ENCODE assay signal across 16 cellular contexts in the genomic region with DNA sequence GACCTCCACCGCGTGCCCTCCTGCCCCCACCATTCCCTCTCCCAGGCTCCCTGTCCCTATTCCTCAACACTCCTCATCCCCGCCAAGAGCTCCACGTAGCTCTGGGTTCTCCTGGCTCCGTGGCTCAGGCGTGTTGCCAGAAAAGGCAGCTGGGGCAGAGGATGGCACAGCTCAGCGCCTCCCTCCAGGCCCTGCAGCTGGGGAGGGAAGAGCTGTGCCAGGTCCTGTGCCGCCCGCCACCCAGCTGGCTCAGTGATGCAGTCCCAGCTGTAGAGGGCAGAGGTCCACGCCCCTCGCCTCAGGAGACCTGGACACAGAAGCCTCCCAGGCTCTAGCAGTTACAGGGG. TPM values are rescaled to one million over a fixed set of nuclear protein-coding genes. Genes with fewer than 3 reads are reported as not detected.
DNase-seq lines count a peak whose midpoint lies in the region; ATAC-seq and TF ChIP-seq lines count a peak whose summit lies in the region.
"Had no signal": no experiment of that assay in that cellular context is flagged by ENCODE, and none has a peak within 500 bp of the region (broad histone marks: within the 10 kb centered on the region; RNA-seq: fewer than 3 reads in every experiment).

No MANE protein-coding gene starts in this region.

- H3K9me3 ChIP-seq in upper lobe of left lung: no peaks in the 10 kb centered on the region

- ATAC-seq in left lobe of liver: peak; percentile 68
- ATAC-seq in GM21529 (IDR thresholded peaks at IDR 0.05; ENCODE audit: unreplicated experiment): no peak
- ATAC-seq in upper lobe of left lung (ENCODE audit: low FRiP score in 2 of 2): no peak
- no peak for ATAC-seq in HG02973 (IDR thresholded peaks at IDR 0.05; ENCODE audit: unreplicated experiment)
- ATAC-seq: HCT116 had no signal

- H3K27ac ChIP-seq in caudate nucleus (ENCODE audit: low read depth, low read length): peak overlapping the region; percentile 91
- H3K27ac ChIP-seq in substantia nigra (ENCODE audit: low read depth, low read length, poor library complexity, severe bottlenecking): peak overlapping the region; percentile 97
- H3K27ac ChIP-seq in upper lobe of left lung: no peak overlapping the region

- TF ChIP-seq CTCF in upper lobe of left lung (IDR thresholded peaks at IDR 0.05): no peak

- H3K4me1 ChIP-seq in upper lobe of left lung: peaks cover 22 to 37% (median 34%) of the 10 kb centered on the region in 4 donors

- DNase-seq in NCI-H1092 (lab: John Stamatoyannopoulos, UW) (peak; percentile 82), caudate nucleus (lab: John Stamatoyannopoulos, UW) (peak in 60 of 61 donors; percentile 22 to 97 (median 90)), left lobe of liver (ENCODE audit: low spot score) (peak; percentile 91), substantia nigra (lab: John Stamatoyannopoulos, UW) (peak; percentile 50 to 99 (median 93)), GM03348 (ENCODE audit: low spot score) (no peak), upper lobe of left lung (no peak)
- DNase-seq: activated B cell treated with CpG ODN at 0.5 μM for 24 hours, cortex of kidney, Kasumi-1, NCI-H526, SIG-M5 had no signal

- H3K27me3 ChIP-seq in upper lobe of left lung: no peaks in the 10 kb centered on the region

- TF ChIP-seq EP300 in upper lobe of left lung (IDR thresholded peaks at IDR 0.05): no peak

- no peak overlapping the region for H3K4me3 ChIP-seq in upper lobe of left lung

- WGBS in upper lobe of left lung, 2 donors: 87 to 92% methylated on average over 9 to 11 of the region's 11 CpGs

- H3K36me3 ChIP-seq in upper lobe of left lung: peaks cover 15 to 52% (median 44%) of the 10 kb centered on the region in 4 donors

- TF ChIP-seq POLR2A in upper lobe of left lung (IDR thresholded peaks at IDR 0.05): no peak

RNA-seq across cellular contexts. Expression of gene ARHGAP1, which starts 4.2 kb away (rescaled TPM):
- 29.3 TPM for total RNA-seq in left lobe of liver
- total RNA-seq in upper lobe of left lung: 10 to 100 TPM; 33.8 to 81.8 (median 50.7) TPM

RNA-seq across cellular contexts. Expression of gene ZNF408, which starts 4.6 kb away (rescaled TPM):
- 9.4 TPM for total RNA-seq in left lobe of liver
- 10 to 100 TPM in 3 of 6 donors, 1 to 10 TPM in 3; 5.3 to 17.2 (median 10.5) TPM for total RNA-seq in upper lobe of left lung

RNA-seq across cellular contexts. Expression of gene F2, which starts 22.8 kb away (rescaled TPM):
- total RNA-seq in left lobe of liver (1,408 TPM), upper lobe of left lung (under 1 TPM in 2 of 6 donors, not detected in 4; 0.37 to 0.40 TPM)
- total RNA-seq: activated B cell treated with CpG ODN at 0.5 μM for 24 hours, fibroblast of villous mesenchyme, posterior vena cava had no signal

Comparison
In these comparisons a context has a peak if more than half of its experiments do, and no peak if none do; other contexts are left out.
1. DNase-seq: peak in NCI-H1092 (single experiment), caudate nucleus (60 of 61), left lobe of liver (single experiment) and substantia nigra (49 of 49); none in GM03348 (single experiment) and upper lobe of left lung (0 of 2).
2. H3K27ac ChIP-seq: peak in caudate nucleus (single experiment) and substantia nigra (single experiment); none in upper lobe of left lung (0 of 4).
3. RNA of gene F2, which starts 22.8 kb away (total RNA-seq): 1,408 TPM in left lobe of liver (single experiment); 0.37 to 0.40 TPM in upper lobe of left lung; every median in the first group is over 1,000 times any median in the second.